ENCODE assay signal across 8 cellular contexts in the genomic region with DNA sequence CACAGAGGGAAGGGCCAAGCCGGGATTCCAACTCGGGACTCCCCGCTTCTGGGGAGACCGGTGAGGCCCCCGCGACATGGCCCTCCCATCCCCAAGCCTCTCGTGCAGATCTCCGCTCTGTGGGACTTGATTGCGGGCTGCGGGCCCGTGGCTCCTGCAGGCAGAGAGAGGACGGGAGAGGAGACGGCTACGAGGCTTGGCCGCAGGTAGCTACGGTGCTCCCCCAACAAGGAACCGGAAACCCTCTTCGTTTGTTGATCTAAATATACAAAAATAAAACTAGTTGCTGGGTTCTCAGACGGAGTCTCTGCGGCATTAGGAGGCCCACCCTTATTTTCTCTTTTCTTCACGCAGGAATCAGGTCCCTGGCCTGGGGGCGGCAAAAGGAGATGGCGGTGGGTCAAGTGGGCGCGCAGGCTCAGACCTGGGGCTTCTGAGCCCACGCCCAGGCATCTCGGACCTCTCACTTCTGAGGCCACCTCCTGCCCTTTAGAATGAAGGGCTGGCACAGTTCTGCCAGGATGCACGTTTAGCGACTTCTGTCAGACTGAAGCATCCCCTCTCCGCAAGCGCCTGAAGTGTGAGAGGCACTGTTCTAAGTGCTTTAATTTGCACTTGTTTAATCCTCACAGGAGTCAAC. TPM values are rescaled to one million over a fixed set of nuclear protein-coding genes. Genes with fewer than 3 reads are reported as not detected.
DNase-seq lines count a peak whose midpoint lies in the region; ATAC-seq and TF ChIP-seq lines count a peak whose summit lies in the region.

No MANE protein-coding gene starts in this region.

- H3K27ac Mint-ChIP-seq in T-cell: peak overlapping the region; percentile 92 to 95
- H3K27ac Mint-ChIP-seq in chondrocyte (ENCODE audit: unreplicated experiment): peak overlapping the region; percentile 45

- H3K4me3 Mint-ChIP-seq in T-cell (peak overlapping the region; percentile 84 to 89 (median 88)), chondrocyte (ENCODE audit: unreplicated experiment) (peak overlapping the region; percentile 80)

- no peak overlapping the region for H2BK15ac ChIP-seq in mesendoderm (replicated peaks; ENCODE audit: low read depth)

- H3K27me3 ChIP-seq in mesendoderm (ENCODE audit: insufficient read depth, low read length, poor library complexity) (no peaks in the 10 kb centered on the region), thymus (ENCODE audit: control insufficient read depth, insufficient read depth) (no peaks in the 10 kb centered on the region)

- H2AK5ac ChIP-seq in mesendoderm (ENCODE audit: low read length): no peak overlapping the region

- H3K4me1 ChIP-seq in mesendoderm (ENCODE audit: control insufficient read depth, low read depth, low read length) (peaks cover 1% of the 10 kb centered on the region), thymus (ENCODE audit: control insufficient read depth, insufficient read depth, low read length) (peaks cover 7% of the 10 kb centered on the region)

- peaks cover 37 to 45% (median 43%) of the 10 kb centered on the region in 3 donors for H3K4me1 Mint-ChIP-seq in T-cell
- peaks cover 12% of the 10 kb centered on the region for H3K4me1 Mint-ChIP-seq in chondrocyte (ENCODE audit: low read depth)

- DNase-seq in NCI-H748 (lab: John Stamatoyannopoulos, UW; ENCODE audit: unreplicated experiment) (peak; percentile 58), NCI-H748 treated with DMSO at 0.1 percent for 48 hours (lab: John Stamatoyannopoulos, UW) (no peak), T-cell (peak in 33 of 34 experiments; percentile 10 to 67 (median 55)), chondrocyte (ENCODE audit: low spot score) (no peak), mesendoderm (no peak), hippocampal formation (lab: John Stamatoyannopoulos, UW) (no peak)

- H3K18ac ChIP-seq in mesendoderm (ENCODE audit: low read length): peak overlapping the region; percentile 12

- no peaks in the 10 kb centered on the region for H3K79me2 ChIP-seq in mesendoderm (ENCODE audit: control insufficient read depth, insufficient read depth, low read length)

- H3K23ac ChIP-seq in mesendoderm (ENCODE audit: low read length): no peak overlapping the region

- no peak overlapping the region for H2BK5ac ChIP-seq in mesendoderm (ENCODE audit: low read length)

- H3K27me3 Mint-ChIP-seq in T-cell (no peaks in the 10 kb centered on the region), chondrocyte (ENCODE audit: low read depth) (no peaks in the 10 kb centered on the region)

- no peak overlapping the region for H4K5ac ChIP-seq in mesendoderm (ENCODE audit: low read length)

- POLR2A ChIA-PET in T-cell (lab: Charles Lee): interaction anchor here in 1 of 2 donors (0.7 to 2.1 kb wide), 7 partner anchors 9 to 385 kb away, joined by 3 to 10 read pairs (median 6); no protein-coding TSS in a partner anchor

- H3K9ac ChIP-seq in mesendoderm (ENCODE audit: low read length): peak overlapping the region; percentile 59

- H4K8ac ChIP-seq in mesendoderm (ENCODE audit: low read depth, low read length): no peak overlapping the region

- no peaks in the 10 kb centered on the region for H3K9me3 ChIP-seq in thymus (ENCODE audit: control insufficient read depth)

- H3K27ac ChIP-seq in mesendoderm (ENCODE audit: low read depth, low read length): no peak overlapping the region
- H3K27ac ChIP-seq in thymus (ENCODE audit: low read depth): peak overlapping the region; percentile 97

- peak overlapping the region; percentile 94 for H3K56ac ChIP-seq in mesendoderm (ENCODE audit: low read length)

- no peak overlapping the region for H2BK120ac ChIP-seq in mesendoderm (ENCODE audit: low read depth, low read length)

- CTCF ChIA-PET in T-cell (lab: Charles Lee): interaction anchor here (0.6 to 2.8 kb wide), 5 partner anchors 15 to 108 kb away, joined by 3 to 19 read pairs (median 4); no protein-coding TSS in a partner anchor

- ATAC-seq in HG02981 (IDR thresholded peaks at IDR 0.05; ENCODE audit: unreplicated experiment) (peak; percentile 27), T-cell (replicated peaks in 1 of 4) (peak; percentile 31 to 49 (median 42))

- peak overlapping the region; percentile 49 for H3K4me3 ChIP-seq in mesendoderm (ENCODE audit: low read length)
- peak overlapping the region; percentile 74 for H3K4me3 ChIP-seq in thymus (ENCODE audit: low read length)

- no CpG with 5 or more reads among the region's 31 CpGs for WGBS in mesendoderm (ENCODE audit: extremely low coverage, insufficient coverage, low lambda C conversion rate)
- 9% methylated on average over 31 of the region's 31 CpGs for WGBS in thymus

- H3K4me2 ChIP-seq in mesendoderm (ENCODE audit: low read length): peak overlapping the region; percentile 97

- peaks cover 12% of the 10 kb centered on the region for H3K36me3 Mint-ChIP-seq in T-cell
- H3K36me3 Mint-ChIP-seq in chondrocyte (ENCODE audit: low read depth): no peaks in the 10 kb centered on the region

- peaks cover 3% of the 10 kb centered on the region for H3K79me1 ChIP-seq in mesendoderm (ENCODE audit: low read length)

- H3K9me3 Mint-ChIP-seq in T-cell (no peaks in the 10 kb centered on the region), chondrocyte (ENCODE audit: low read depth) (no peaks in the 10 kb centered on the region)

- TF ChIP-seq CTCF in chondrocyte (IDR thresholded peaks at IDR 0.05): no peak

- H3K4ac ChIP-seq in mesendoderm (ENCODE audit: low read depth, low read length): no peak overlapping the region

- H3K36me3 ChIP-seq in mesendoderm (ENCODE audit: control insufficient read depth, insufficient read depth, low read length) (no peaks in the 10 kb centered on the region), thymus (ENCODE audit: control insufficient read depth, insufficient read depth) (peaks cover 6% of the 10 kb centered on the region)

RNA-seq across cellular contexts. Expression of a gene that starts 10.9 kb away (rescaled TPM):
- 10 to 100 TPM; 39.7 to 74.4 (median 54.7) TPM for total RNA-seq in T-cell
- 25.7 to 28.9 TPM (median 26.9 TPM) in 3 replicates for total RNA-seq in chondrocyte
- 9.0 TPM for polyA plus RNA-seq in mesendoderm (2013, experiment 1 of 2)
- 9.4 TPM for polyA plus RNA-seq in mesendoderm (2013, experiment 2 of 2)
- polyA plus RNA-seq in thymus: 20.5 TPM

Comparison
In these comparisons a context has a peak if more than half of its experiments do, and no peak if none do; other contexts are left out.
1. DNase-seq: peak in NCI-H748 (single experiment) and T-cell (33 of 34); none in NCI-H748 treated with DMSO at 0.1 percent for 48 hours (single experiment), chondrocyte (single experiment), mesendoderm (single experiment) and hippocampal formation (0 of 2).